12 cellular contexts compared by ENCODE assay signal in the genomic region with DNA sequence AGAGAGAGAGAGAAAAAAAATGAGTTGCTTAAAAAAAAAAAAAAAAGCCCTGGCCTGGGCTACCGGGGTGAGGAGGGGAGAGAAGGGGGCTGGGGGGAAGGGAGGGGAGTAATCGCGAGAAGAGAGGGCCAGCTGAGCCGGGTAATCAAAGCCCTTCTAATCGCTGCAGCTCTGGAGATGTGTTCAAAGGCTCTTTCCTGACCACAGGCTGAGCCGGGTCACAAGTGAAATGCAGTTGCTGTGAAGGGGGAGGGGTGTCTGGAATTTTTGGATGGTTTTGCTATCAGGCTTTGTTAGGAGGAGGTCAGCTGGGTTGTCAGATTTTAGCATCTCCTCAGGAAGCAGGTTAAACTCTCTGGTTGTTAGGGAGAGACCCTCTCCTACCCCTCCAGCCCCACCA.
A peak's percentile ranks its signal among the peaks of the same experiment; 100 is the strongest.
DNase-seq lines count a peak whose midpoint lies in the region; ATAC-seq lines count a peak whose summit lies in the region.
"Had no signal": no experiment of that assay in that cellular context is flagged by ENCODE, and none has a peak within 500 bp of the region (broad histone marks: within the 10 kb centered on the region; RNA-seq: fewer than 3 reads in every experiment).

No MANE protein-coding gene starts in this region.

- H3K27me3 ChIP-seq in iPS-20b (ENCODE audit: insufficient read depth, low read length) (no peaks in the 10 kb centered on the region), skeletal muscle tissue (ENCODE audit: control insufficient read depth in 3 of 3, insufficient read depth in 3 of 3, low read length in 3 of 3) (no peaks in the 10 kb centered on the region)
- H3K27me3 ChIP-seq: heart left ventricle had no signal

- H3K9ac ChIP-seq in iPS-20b (ENCODE audit: low read depth, low read length) (0 out of 2 replicates have a peak overlapping the region, but pooled peaks have one; percentile 4), skeletal muscle tissue (ENCODE audit: low read depth in 1 of 3, low read length in 3 of 3) (no peak overlapping the region)

- peak overlapping the region; percentile 41 for H3K4me3 ChIP-seq in iPS-20b (ENCODE audit: low read length)
- no peak overlapping the region for H3K4me3 ChIP-seq in skeletal muscle tissue (ENCODE audit: low read length in 3 of 3)
- H3K4me3 ChIP-seq: A549, heart left ventricle had no signal

- H3K4me1 ChIP-seq in iPS-20b (ENCODE audit: insufficient read depth, low read length) (peaks cover 22% of the 10 kb centered on the region), skeletal muscle tissue (ENCODE audit: control insufficient read depth in 3 of 3, insufficient read depth in 3 of 3, low read length in 3 of 3) (no peaks in the 10 kb centered on the region)
- H3K4me1 ChIP-seq: A549 had no signal

- ATAC-seq in GM21515 (IDR thresholded peaks at IDR 0.05; ENCODE audit: unreplicated experiment) (no peak), GM19023 (IDR thresholded peaks at IDR 0.05; ENCODE audit: unreplicated experiment) (no peak)
- ATAC-seq: A549; activated naive CD8-positive, alpha-beta T cell treated with anti-CD3 and anti-CD28 coated beads, Interleukin-2, amount 50 U/mL, for 24 hours; heart left ventricle had no signal

- H3K36me3 ChIP-seq in iPS-20b (ENCODE audit: insufficient read depth, low read depth, low read length) (no peaks in the 10 kb centered on the region), skeletal muscle tissue (ENCODE audit: control insufficient read depth in 3 of 3, insufficient read depth in 3 of 3, low read length in 3 of 3) (no peaks in the 10 kb centered on the region)
- H3K36me3 ChIP-seq: heart left ventricle had no signal

- peak; percentile 5 for DNase-seq in NCI-H748 (lab: John Stamatoyannopoulos, UW; ENCODE audit: unreplicated experiment)
- DNase-seq in NCI-H748 treated with DMSO at 0.1 percent for 48 hours (lab: John Stamatoyannopoulos, UW): no peak
- DNase-seq in SW480 (ENCODE audit: low spot score): peak; percentile 77
- no peak for DNase-seq in HPDE6-E6E7 (ENCODE audit: extremely low spot score)
- DNase-seq: activated naive CD8-positive, alpha-beta T cell treated with anti-CD3 and anti-CD28 coated beads, Interleukin-2, amount 50 U/mL, for 24 hours; heart left ventricle; NCI-H2029 treated with DMSO at 0.1 percent for 48 hours had no signal

- no peaks in the 10 kb centered on the region for H3K9me3 ChIP-seq in iPS-20b (ENCODE audit: insufficient read depth, low read depth, low read length)
- H3K9me3 ChIP-seq in skeletal muscle tissue (ENCODE audit: control insufficient read depth in 3 of 3, low read length in 3 of 3): no peaks in the 10 kb centered on the region
- H3K9me3 ChIP-seq: A549, heart left ventricle had no signal

- H3K27ac ChIP-seq in iPS-20b (ENCODE audit: low read length): no peak overlapping the region
- peak overlapping the region; percentile 11 for H3K27ac ChIP-seq in skeletal muscle tissue (ENCODE audit: low read depth, low read length)
- H3K27ac ChIP-seq: A549 had no signal

Comparison
In these comparisons a context has a peak if more than half of its experiments do, and no peak if none do; other contexts are left out.
1. DNase-seq: peak in NCI-H748 (single experiment) and SW480 (single experiment); none in NCI-H748 treated with DMSO at 0.1 percent for 48 hours (single experiment) and HPDE6-E6E7 (single experiment).